ENCODE assay signal across 17 cellular contexts in genomic region chr7:1893025-1893424, GRCh38.
"Had no signal": no experiment of that assay in that cellular context is flagged by ENCODE, and none has a peak within 500 bp of the region (broad histone marks: within the 10 kb centered on the region; RNA-seq: fewer than 3 reads in every experiment).

No MANE protein-coding gene starts in this region.

- H3K36me3 ChIP-seq: adrenal gland, breast epithelium, pancreas had no signal

- H3K9me3 ChIP-seq: adrenal gland, breast epithelium, gastroesophageal sphincter, heart right ventricle, pancreas, testis had no signal

- H3K4me3 ChIP-seq: adrenal gland, breast epithelium, gastroesophageal sphincter, heart right ventricle, pancreas, smooth muscle cell, testis had no signal

- ATAC-seq: activated naive CD4-positive, alpha-beta T cell treated with anti-CD3 and anti-CD28 coated beads, Interleukin-2, amount 50 U/mL, for 72 hours; esophagus mucosa; gastroesophageal sphincter; heart right ventricle; sciatic nerve; stimulated activated naive CD8-positive, alpha-beta T cell treated with anti-CD3 and anti-CD28 coated beads, Interleukin-15, amount 100 ng/mL, for 72 hours had no signal

- H3K27ac ChIP-seq: adrenal gland, breast epithelium, gastroesophageal sphincter, heart right ventricle, pancreas, testis had no signal

- H3K4me1 ChIP-seq: adrenal gland, breast epithelium, gastroesophageal sphincter, pancreas, testis had no signal

- DNase-seq: activated CD4-positive, alpha-beta T cell treated with anti-CD3 and anti-CD28 coated beads, Interleukin-2, amount 50 U/mL, for 4 hours; activated gamma-delta T cell; adrenal gland; effector CD4-positive, alpha-beta T cell; heart right ventricle; mesenchymal stem cell; stimulated activated CD4-positive, alpha-beta T cell treated with anti-CD3 and anti-CD28 coated beads, Interleukin-4, amount 100 ng/mL, for 1 hour; stimulated activated naive CD8-positive, alpha-beta T cell treated with anti-CD3 and anti-CD28 coated beads, Interleukin-15, amount 100 ng/mL, for 72 hours; T-helper 2 cell; testis had no signal

- H3K27me3 ChIP-seq: adrenal gland, breast epithelium, gastroesophageal sphincter, heart right ventricle, pancreas, testis had no signal

- H3K4me2 ChIP-seq: smooth muscle cell had no signal
